Comparison of ENCODE assay signal across 1 cellular context in the genomic region with DNA sequence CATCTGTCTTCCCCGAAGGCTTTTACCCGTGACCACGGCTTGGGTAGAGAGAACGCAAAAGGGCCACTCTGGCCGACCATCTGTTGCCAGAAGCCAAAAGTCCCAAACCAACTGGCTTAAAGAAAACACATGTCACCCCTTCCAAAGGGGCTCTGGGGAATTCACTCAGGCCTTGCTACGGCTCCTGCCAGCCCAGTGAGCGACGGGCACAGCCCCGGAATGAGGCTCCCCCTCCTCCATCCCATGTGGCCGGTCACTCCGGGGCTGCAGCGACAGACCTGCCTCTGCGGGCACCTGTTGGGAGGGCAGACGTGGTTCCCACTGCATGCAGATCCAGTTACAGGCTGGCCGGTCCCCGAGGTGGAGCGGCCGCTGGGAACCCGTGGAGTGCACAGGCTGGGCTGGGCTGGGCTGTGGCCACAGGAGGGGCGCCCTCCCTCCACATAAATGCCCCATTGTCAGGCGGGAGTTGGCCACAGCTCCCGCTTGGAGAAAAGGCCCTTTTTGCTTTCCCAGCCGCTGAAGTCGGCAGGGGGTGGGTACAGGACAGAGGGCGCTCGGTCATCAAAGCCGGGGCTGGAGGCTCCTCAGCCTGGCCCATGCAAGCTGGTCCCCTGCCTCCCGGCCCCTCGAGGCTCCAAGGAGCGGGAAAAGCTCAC.
TF ChIP-seq lines count a peak whose summit lies in the region.

No MANE protein-coding gene starts in this region.

TF ChIP-seq in H1, 55 proteins besides CTCF, POLR2A, EP300 and RAD21:
- TF ChIP-seq EZH2 (IDR thresholded peaks at IDR 0.05; ENCODE audit: low read depth, low read length, severe bottlenecking) (no peak), JUN (IDR thresholded peaks at IDR 0.05; ENCODE audit: low read depth, low read length) (no peak), POU5F1 (IDR thresholded peaks at IDR 0.05; ENCODE audit: low read depth, low read length) (no peak), RFX5 (IDR thresholded peaks at IDR 0.05; ENCODE audit: borderline replicate concordance, low read depth, low read length) (no peak), GABPA (IDR thresholded peaks at IDR 0.05; ENCODE audit: borderline replicate concordance, insufficient read depth, low read length) (peak; percentile 18; the same call in 1 of the 2 replicates), EGR1 (IDR thresholded peaks at IDR 0.05; ENCODE audit: borderline replicate concordance, low read depth, low read length) (no peak)
